16 cellular contexts compared by ENCODE assay signal in genomic region chr15:92937880-92938279, GRCh38. TPM values are rescaled to one million over a fixed set of nuclear protein-coding genes. Genes with fewer than 3 reads are reported as not detected.
DNase-seq lines count a peak whose midpoint lies in the region; ATAC-seq and TF ChIP-seq lines count a peak whose summit lies in the region.
"Had no signal": no experiment of that assay in that cellular context is flagged by ENCODE, and none has a peak within 500 bp of the region (broad histone marks: within the 10 kb centered on the region; RNA-seq: fewer than 3 reads in every experiment).

No MANE protein-coding gene starts in this region.

- no peak for ATAC-seq in activated CD4-positive, alpha-beta T cell treated with anti-CD3 and anti-CD28 coated beads for 36 hours
- no peak for ATAC-seq in T-cell (replicated peaks in 1 of 4)
- ATAC-seq: GM23338 had no signal

- no peaks in the 10 kb centered on the region for H3K9me3 Mint-ChIP-seq in activated CD4-positive, alpha-beta T cell treated with anti-CD3 and anti-CD28 coated beads for 36 hours (ENCODE audit: low read depth)
- no peaks in the 10 kb centered on the region for H3K9me3 Mint-ChIP-seq in T-cell
- H3K9me3 Mint-ChIP-seq: activated naive CD4-positive, alpha-beta T cell treated with anti-CD3 and anti-CD28 coated beads for 36 hours; GM23338; neural crest cell had no signal

- no peak overlapping the region for H3K4me2 ChIP-seq in hepatocyte
- H3K4me2 ChIP-seq: A549, GM23338 had no signal

- H3K79me2 ChIP-seq in hepatocyte: peaks cover 92% of the 10 kb centered on the region

- peaks cover 77% of the 10 kb centered on the region for H3K36me3 Mint-ChIP-seq in activated CD4-positive, alpha-beta T cell treated with anti-CD3 and anti-CD28 coated beads for 36 hours (ENCODE audit: low read depth)
- H3K36me3 Mint-ChIP-seq in T-cell: peaks cover 67% of the 10 kb centered on the region

- H3K9me3 ChIP-seq in hepatocyte (ENCODE audit: low read depth): no peaks in the 10 kb centered on the region
- H3K9me3 ChIP-seq in prostate gland: no peaks in the 10 kb centered on the region
- H3K9me3 ChIP-seq: A549, right lobe of liver, tibial artery had no signal

- H3K27ac Mint-ChIP-seq in activated CD4-positive, alpha-beta T cell treated with anti-CD3 and anti-CD28 coated beads for 36 hours: peak overlapping the region; percentile 16
- H3K27ac Mint-ChIP-seq in T-cell: peak overlapping the region; percentile 63 to 69
- H3K27ac Mint-ChIP-seq: activated naive CD4-positive, alpha-beta T cell treated with anti-CD3 and anti-CD28 coated beads for 36 hours; GM23338 had no signal

- peaks cover 17% of the 10 kb centered on the region for H3K36me3 ChIP-seq in hepatocyte (replicated peaks; ENCODE audit: insufficient read depth, low read depth)
- peaks cover 9 to 11% of the 10 kb centered on the region in 2 donors for H3K36me3 ChIP-seq in prostate gland

- no peaks in the 10 kb centered on the region for H3K27me3 Mint-ChIP-seq in activated CD4-positive, alpha-beta T cell treated with anti-CD3 and anti-CD28 coated beads for 36 hours
- no peaks in the 10 kb centered on the region for H3K27me3 Mint-ChIP-seq in T-cell

- intact Hi-C loops in activated CD4-positive, alpha-beta T cell treated with anti-CD3 and anti-CD28 coated beads for 36 hours (cut with DNase I, micrococcal nuclease): no loop called here
- intact Hi-C loops in prostate gland (cut with DNase I): no loop called here

- POLR2A ChIA-PET in activated CD4-positive, alpha-beta T cell treated with anti-CD3 and anti-CD28 coated beads for 36 hours (lab: Charles Lee): interaction anchor here (0.7 kb wide), 1 partner anchor 12 kb away, joined by 3 read pairs; no protein-coding TSS in a partner anchor
- POLR2A ChIA-PET in T-cell (lab: Charles Lee): interaction anchor here in 1 of 2 donors (0.6 kb wide), 1 partner anchor 30 kb away, joined by 3 read pairs; no protein-coding TSS in a partner anchor

- no peak for TF ChIP-seq POLR2A in prostate gland (IDR thresholded peaks at IDR 0.05)

- H4K20me1 ChIP-seq in hepatocyte (ENCODE audit: insufficient read depth, poor library complexity, severe bottlenecking): peaks cover 10% of the 10 kb centered on the region

- no peak for DNase-seq in activated CD4-positive, alpha-beta T cell treated with anti-CD3 and anti-CD28 coated beads for 36 hours
- DNase-seq in activated CD4-positive, alpha-beta T cell treated with anti-CD3 and anti-CD28 coated beads, Interleukin-2, amount 50 U/mL, for 1 hour: no peak
- DNase-seq in T-cell (no peak), hepatocyte (ENCODE audit: low spot score) (no peak), prostate gland (ENCODE audit: low spot score) (no peak), NCI-H1694 treated with DMSO at 0.1 percent for 48 hours (lab: John Stamatoyannopoulos, UW) (no peak), H4 (ENCODE audit: low spot score) (no peak), DMS79 (lab: John Stamatoyannopoulos, UW) (no peak)
- DNase-seq: activated naive CD4-positive, alpha-beta T cell treated with anti-CD3 and anti-CD28 coated beads for 36 hours; EL; NCI-H446; right lobe of liver; tibial artery had no signal

- H3K27me3 ChIP-seq in hepatocyte: no peaks in the 10 kb centered on the region
- no peaks in the 10 kb centered on the region for H3K27me3 ChIP-seq in prostate gland (replicated peaks; ENCODE audit: insufficient read depth)
- H3K27me3 ChIP-seq: right lobe of liver, tibial artery had no signal

- H3K4me3 Mint-ChIP-seq in activated CD4-positive, alpha-beta T cell treated with anti-CD3 and anti-CD28 coated beads for 36 hours: no peak overlapping the region
- no peak overlapping the region for H3K4me3 Mint-ChIP-seq in T-cell
- H3K4me3 Mint-ChIP-seq: activated naive CD4-positive, alpha-beta T cell treated with anti-CD3 and anti-CD28 coated beads for 36 hours; GM23338; neural crest cell had no signal

- H3K27ac ChIP-seq in hepatocyte (peak overlapping the region; percentile 36), prostate gland (peak overlapping the region; percentile 5 to 17)
- H3K27ac ChIP-seq: A549, right lobe of liver, tibial artery had no signal

- H2AFZ ChIP-seq in hepatocyte: no peak overlapping the region
- H2AFZ ChIP-seq: GM23338 had no signal

- peaks cover 51% of the 10 kb centered on the region for H3K4me1 Mint-ChIP-seq in activated CD4-positive, alpha-beta T cell treated with anti-CD3 and anti-CD28 coated beads for 36 hours
- peaks cover 49 to 59% (median 53%) of the 10 kb centered on the region in 3 donors for H3K4me1 Mint-ChIP-seq in T-cell
- H3K4me1 Mint-ChIP-seq: GM23338 had no signal

- H3K4me3 ChIP-seq in hepatocyte: no peak overlapping the region
- H3K4me3 ChIP-seq in prostate gland: no peak overlapping the region
- H3K4me3 ChIP-seq: A549, GM23338, right lobe of liver, tibial artery had no signal

- H3K4me1 ChIP-seq in hepatocyte (ENCODE audit: insufficient read depth): peaks cover 7% of the 10 kb centered on the region
- H3K4me1 ChIP-seq in prostate gland (replicated peaks): peaks cover 3% of the 10 kb centered on the region
- H3K4me1 ChIP-seq: A549 had no signal

- no peaks in the 10 kb centered on the region for H3K9me2 ChIP-seq in hepatocyte (replicated peaks; ENCODE audit: insufficient read depth)

- TF ChIP-seq CTCF in hepatocyte (IDR thresholded peaks at IDR 0.05; ENCODE audit: poor library complexity): no peak
- TF ChIP-seq CTCF in prostate gland (IDR thresholded peaks at IDR 0.05): no peak

- CTCF ChIA-PET in activated CD4-positive, alpha-beta T cell treated with anti-CD3 and anti-CD28 coated beads for 36 hours (lab: Charles Lee): interaction anchor here (0.6 to 4.2 kb wide), 9 partner anchors 8 to 140 kb away, joined by 3 to 26 read pairs (median 4); no protein-coding TSS in a partner anchor
- CTCF ChIA-PET in T-cell (lab: Charles Lee): interaction anchor here in 1 of 2 donors (0.6 kb wide), 1 partner anchor 78 kb away, joined by 3 read pairs; no protein-coding TSS in a partner anchor

RNA-seq across cellular contexts. Expression of gene CHD2, which starts 37.8 kb away (rescaled TPM):
- total RNA-seq in activated CD4-positive, alpha-beta T cell treated with anti-CD3 and anti-CD28 coated beads for 36 hours: 100 to 1,000 TPM; 118 to 149 TPM
- 100 to 1,000 TPM; 231 to 506 (median 266) TPM for total RNA-seq in T-cell
- total RNA-seq in hepatocyte: 101 and 133 TPM in 2 replicates
- 49.3 and 68.3 TPM in 2 replicates for polyA plus RNA-seq in hepatocyte
- 100 to 1,000 TPM in 1 of 2 donors, 10 to 100 TPM in 1; 76.3 to 137 TPM for total RNA-seq in prostate gland
- total RNA-seq in H4 (2014; rRNA removed; shearing (Covaris generic)): 19.1 and 41.2 TPM in 2 replicates
